Comparison of ENCODE assay signal across 11 cellular contexts in the genomic region with DNA sequence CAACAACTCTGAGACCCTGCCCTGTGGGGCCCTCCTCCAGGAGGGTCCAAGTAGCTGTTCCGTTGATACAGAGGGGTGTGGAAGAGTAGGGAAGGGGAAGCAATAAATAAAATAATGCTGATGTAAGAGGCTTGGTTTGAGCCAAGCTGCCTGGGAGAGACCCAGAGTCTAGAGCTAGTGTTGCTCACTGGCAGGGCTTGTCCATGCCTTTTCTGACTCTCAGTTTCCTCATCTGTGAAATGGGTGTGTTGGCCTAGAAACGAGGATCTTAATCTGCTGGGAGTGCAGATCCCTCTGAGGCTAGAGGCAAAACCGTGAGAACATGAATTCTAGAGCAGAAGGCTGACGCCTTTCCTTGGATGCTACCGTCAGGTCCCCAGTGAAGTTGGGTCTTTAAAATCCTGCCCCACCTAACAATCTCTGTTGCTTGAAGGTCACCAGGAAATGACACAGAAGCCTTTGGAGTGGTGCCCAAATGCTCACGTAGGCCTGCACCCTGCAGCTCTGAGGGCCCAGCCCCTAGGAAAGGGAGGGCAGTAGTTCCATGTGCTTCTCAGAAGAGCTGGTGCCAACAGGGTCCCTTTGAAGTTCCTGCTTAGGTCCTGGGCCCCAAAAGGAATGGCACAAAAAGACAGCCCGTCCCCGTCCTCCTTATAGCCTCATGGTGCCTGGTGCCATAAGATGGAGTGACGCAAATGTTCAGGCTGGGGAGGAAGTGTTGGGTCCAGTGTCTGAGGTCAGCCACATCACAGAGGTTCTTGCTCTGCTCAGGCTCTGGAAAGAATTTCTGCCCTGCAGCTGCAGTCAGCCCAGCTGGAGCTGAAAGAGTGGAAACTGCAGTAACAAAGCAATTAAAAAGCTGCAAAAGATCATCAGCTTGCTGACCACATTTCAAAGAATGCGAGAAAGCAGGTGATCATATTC.
DNase-seq lines count a peak whose midpoint lies in the region; ATAC-seq, FAIRE-seq and TF ChIP-seq lines count a peak whose summit lies in the region.
"Had no signal": no experiment of that assay in that cellular context is flagged by ENCODE, and none has a peak within 500 bp of the region (broad histone marks: within the 10 kb centered on the region; RNA-seq: fewer than 3 reads in every experiment).

No MANE protein-coding gene starts in this region.

- H3K27me3 ChIP-seq in ACC112 (ENCODE audit: insufficient read depth, low read length) (no peaks in the 10 kb centered on the region), GM12878 (replicated peaks in 1 of 2; ENCODE audit: control insufficient read depth in 2 of 2, insufficient read depth in 2 of 2, low read length in 1 of 2) (peaks cover 4 to 6% of the 10 kb centered on the region in 2 experiments; a peak in 3 of 4 replicates), lower lobe of right lung (ENCODE audit: low read depth) (no peaks in the 10 kb centered on the region), aorta (ENCODE audit: control insufficient read depth in 1 of 2, insufficient read depth in 2 of 2, low read length in 1 of 2) (no peaks in the 10 kb centered on the region)
- H3K27me3 ChIP-seq: Peyer's patch had no signal

- CTCF ChIA-PET in GM12878 (lab: Yijun Ruan, JAX), result interaction anchor here (2.4 kb wide), 1 partner anchor 228 kb away, joined by 5 read pairs; no protein-coding TSS in a partner anchor

- H3K4me1 Mint-ChIP-seq in chondrocyte (ENCODE audit: low read depth), result peaks cover 17% of the 10 kb centered on the region

- H3K4me3 Mint-ChIP-seq in chondrocyte (ENCODE audit: unreplicated experiment), result no peak overlapping the region
- H3K4me3 Mint-ChIP-seq: CD4-positive, alpha-beta T cell had no signal

- H3K4me1 ChIP-seq in ACC112 (ENCODE audit: control insufficient read depth, insufficient read depth, low read length, unreplicated experiment) (peaks cover 23% of the 10 kb centered on the region), GM12878 (ENCODE audit: control insufficient read depth, insufficient read depth, low read length) (no peaks in the 10 kb centered on the region), lower lobe of right lung (peaks cover 8% of the 10 kb centered on the region), aorta (ENCODE audit: control insufficient read depth in 1 of 2, insufficient read depth in 2 of 2, low read length in 2 of 2) (no peaks in the 10 kb centered on the region)

- H4K20me1 ChIP-seq in GM12878 (ENCODE audit: control insufficient read depth, insufficient read depth), result no peaks in the 10 kb centered on the region

- in situ Hi-C loops in GM12878 (cut with MboI), result no loop called here

- peak overlapping the region; percentile 66; the same call in 1 of the 2 replicates for H3K27ac ChIP-seq in ACC112 (ENCODE audit: low read depth, low read length)
- H3K27ac ChIP-seq in GM12878 (ENCODE audit: control insufficient read depth, insufficient read depth), result no peak overlapping the region
- peak overlapping the region; percentile 31 for H3K27ac ChIP-seq in lower lobe of right lung
- H3K27ac ChIP-seq in aorta (ENCODE audit: low read depth in 1 of 2, low read length in 2 of 2), result peak overlapping the region in 1 of 2 donors; percentile 53

- H2AFZ ChIP-seq in ACC112 (ENCODE audit: low read length, unreplicated experiment) (no peak overlapping the region), GM12878 (ENCODE audit: control insufficient read depth, low read depth, low read length) (no peak overlapping the region)

- no peaks in the 10 kb centered on the region for H3K36me3 ChIP-seq in ACC112 (ENCODE audit: insufficient read depth, low read length)
- H3K36me3 ChIP-seq in GM12878 (ENCODE audit: control insufficient read depth in 2 of 2, insufficient read depth in 2 of 2, low read length in 1 of 2), result no peaks in the 10 kb centered on the region
- no peaks in the 10 kb centered on the region for H3K36me3 ChIP-seq in lower lobe of right lung
- H3K36me3 ChIP-seq in aorta (ENCODE audit: control insufficient read depth in 1 of 2, insufficient read depth in 2 of 2, low read length in 1 of 2), result no peaks in the 10 kb centered on the region
- H3K36me3 ChIP-seq: Peyer's patch had no signal

- 25% methylated on average over 10 of the region's 10 CpGs for WGBS in GM12878 (ENCODE audit: insufficient coverage, insufficient replicate concordance, low lambda C conversion rate, missing lambda C conversion rate)
- WGBS in aorta, 2 donors, result 73% methylated on average over 10 of the region's 10 CpGs

- H3K4me3 ChIP-seq in ACC112 (ENCODE audit: low read depth, low read length) (no peak overlapping the region), GM12878 (no peak overlapping the region), lower lobe of right lung (no peak overlapping the region), aorta (ENCODE audit: low read length in 2 of 2) (no peak overlapping the region)
- H3K4me3 ChIP-seq: Peyer's patch had no signal

- no TSS peak for BruUV-seq in GM12878 (replicated peaks; lab: Mats Ljungman, UMichigan)

- H3K4me2 ChIP-seq in GM12878 (ENCODE audit: control insufficient read depth, insufficient read depth), result no peak overlapping the region

- no peak overlapping the region for H3K27ac Mint-ChIP-seq in chondrocyte (ENCODE audit: unreplicated experiment)
- H3K27ac Mint-ChIP-seq: activated T-helper 2 cell treated with anti-CD3 and anti-CD28 coated beads, Interferon-gamma antibody, Interleukin-2, Interleukin-4, amounts not matched to agents 10 μg/mL and 5 μg/mL and 100 μg/mL, durations not matched to agents 14 hours and 24 hours and 36 hours; CD4-positive, alpha-beta T cell had no signal

- intact Hi-C loops in GM12878 (cut with micrococcal nuclease; ENCODE audit: unreplicated experiment) (no loop called here), lower lobe of right lung (cut with DNase I) (no loop called here), aorta (cut with DNase I) (loop anchor here (1.0 to 10.0 kb wide), 3 partner anchors 36 to 119 kb away; partner anchors contain the start of gene SMAD2 (in 1 of the 2))

- no peak for TF ChIP-seq POLR2A in GM12878 (IDR thresholded peaks at IDR 0.05; ENCODE audit: low read depth, low read length)

- TF ChIP-seq RAD21 in GM12878 (IDR thresholded peaks at IDR 0.05; ENCODE audit: insufficient read depth, low read depth, low read length), result no peak

- H3K79me2 ChIP-seq in ACC112 (ENCODE audit: control insufficient read depth, insufficient read depth, low read length, unreplicated experiment) (no peaks in the 10 kb centered on the region), GM12878 (ENCODE audit: control insufficient read depth, insufficient read depth, low read length) (no peaks in the 10 kb centered on the region)

- no peak for TF ChIP-seq EP300 in GM12878 (IDR thresholded peaks at IDR 0.05; ENCODE audit: borderline replicate concordance in 1 of 2, control insufficient read depth in 1 of 2, low read depth in 2 of 2, low read length in 2 of 2)

- FAIRE-seq in GM12878 (lab: Jason Lieb, UNC), result no peak

- TF ChIP-seq CTCF in GM12878 (IDR thresholded peaks at IDR 0.05 in 2 of 3, conservative IDR thresholded peaks at IDR 0.05 in 1 of 3; ENCODE audit: control insufficient read depth in 2 of 3, extremely low read depth in 1 of 3, insufficient read depth in 1 of 3, low read depth in 3 of 3, low read length in 3 of 3), result no peak
- TF ChIP-seq CTCF in lower lobe of right lung (IDR thresholded peaks at IDR 0.05), result no peak
- no peak for TF ChIP-seq CTCF in chondrocyte (IDR thresholded peaks at IDR 0.05)

- POLR2A ChIA-PET in GM12878 (lab: Charles Lee), result no interaction called here

- SMC1A ChIA-PET in GM12878 (lab: Charles Lee; ENCODE audit: uncharacterized antibody, unreplicated experiment), result interaction anchor here (1.3 kb wide), 1 partner anchor 231 kb away, joined by 5 read pairs; no protein-coding TSS in a partner anchor

- H3K9me3 Mint-ChIP-seq in chondrocyte (ENCODE audit: low read depth), result no peaks in the 10 kb centered on the region
- H3K9me3 Mint-ChIP-seq: activated T-helper 2 cell treated with anti-CD3 and anti-CD28 coated beads, Interferon-gamma antibody, Interleukin-2, Interleukin-4, amounts not matched to agents 10 μg/mL and 5 μg/mL and 100 μg/mL, durations not matched to agents 14 hours and 24 hours and 36 hours; CD4-positive, alpha-beta T cell had no signal

- ATAC-seq in GM12878 (no peak), lower lobe of right lung (peak; percentile 20), aorta (ENCODE audit: low FRiP score) (no peak), GM19395 (IDR thresholded peaks at IDR 0.05; ENCODE audit: unreplicated experiment) (no peak)

- no peak overlapping the region for H3K9ac ChIP-seq in GM12878 (ENCODE audit: control insufficient read depth, insufficient read depth, low read length)

- H3K9me3 ChIP-seq in GM12878 (replicated peaks; ENCODE audit: control insufficient read depth, insufficient read depth, low read length) (no peaks in the 10 kb centered on the region), lower lobe of right lung (no peaks in the 10 kb centered on the region), aorta (ENCODE audit: control insufficient read depth, low read length) (no peaks in the 10 kb centered on the region)
- H3K9me3 ChIP-seq: Peyer's patch had no signal

- DNase-seq in M059J (ENCODE audit: low read depth) (peak; percentile 97), GM12878 (ENCODE audit: low read depth, low spot score) (no peak), lower lobe of right lung (no peak), aorta (no peak), chondrocyte (ENCODE audit: low spot score) (no peak), NCI-H345 (lab: John Stamatoyannopoulos, UW) (no peak)

- RAD21 ChIA-PET in GM12878 (lab: Charles Lee; ENCODE audit: unreplicated experiment), result no interaction called here

- H3K36me3 Mint-ChIP-seq in chondrocyte (ENCODE audit: low read depth), result no peaks in the 10 kb centered on the region

- H3K27me3 Mint-ChIP-seq in chondrocyte (ENCODE audit: low read depth), result no peaks in the 10 kb centered on the region
- H3K27me3 Mint-ChIP-seq: CD4-positive, alpha-beta T cell had no signal

TF ChIP-seq in GM12878, 131 proteins besides CTCF, POLR2A, EP300 and RAD21 (continues in another document):
- TF ChIP-seq CREM (IDR thresholded peaks at IDR 0.05; ENCODE audit: low read depth) (no peak), MEF2B (IDR thresholded peaks at IDR 0.05; ENCODE audit: partially characterized antibody, poor library complexity, severe bottlenecking) (no peak), ASH2L (IDR thresholded peaks at IDR 0.05; ENCODE audit: borderline replicate concordance, low read depth) (no peak)

Comparison
In these comparisons a context has a peak if more than half of its experiments do, and no peak if none do; other contexts are left out.
1. ATAC-seq: peak in lower lobe of right lung (2 of 2); none in GM12878 (single experiment), aorta (single experiment) and GM19395 (single experiment).
2. intact Hi-C loops: an anchor here in aorta (1.0 to 10.0 kb wide); none called in GM12878 and lower lobe of right lung.